In genomic region chr19:38411898-38412297, GRCh38 we compare ENCODE assay signal across 5 cellular contexts. TPM values are rescaled to one million over a fixed set of nuclear protein-coding genes. Genes with fewer than 3 reads are reported as not detected.
"Had no signal": no experiment of that assay in that cellular context is flagged by ENCODE, and none has a peak within 500 bp of the region (broad histone marks: within the 10 kb centered on the region; RNA-seq: fewer than 3 reads in every experiment).

No MANE protein-coding gene starts in this region.

RNA-seq across cellular contexts. Expression of gene RASGRP4, which starts 14.1 kb away (rescaled TPM):
- total RNA-seq: bronchial epithelial cell had no signal

RNA-seq across cellular contexts. Expression of gene GGN, which starts 24.1 kb away (rescaled TPM):
- total RNA-seq: activated CD4-positive, alpha-beta T cell treated with anti-CD3 and anti-CD28 coated beads, Interleukin-2, amount 10 ng/mL, durations not matched to agents 7 days and 5 days; activated CD8-positive, alpha-beta memory T cell treated with anti-CD3 and anti-CD28 coated beads, Interleukin-2, amount 10 ng/mL, durations not matched to agents 7 days and 5 days; activated CD8-positive, alpha-beta T cell treated with anti-CD3 and anti-CD28 coated beads, Interleukin-2, amount 10 ng/mL, durations not matched to agents 7 days and 5 days; activated naive CD8-positive, alpha-beta T cell treated with anti-CD3 and anti-CD28 coated beads, Interleukin-2, amount 10 ng/mL, durations not matched to agents 7 days and 5 days had no signal
